ENCODE assay signal across 32 cellular contexts in the genomic region with DNA sequence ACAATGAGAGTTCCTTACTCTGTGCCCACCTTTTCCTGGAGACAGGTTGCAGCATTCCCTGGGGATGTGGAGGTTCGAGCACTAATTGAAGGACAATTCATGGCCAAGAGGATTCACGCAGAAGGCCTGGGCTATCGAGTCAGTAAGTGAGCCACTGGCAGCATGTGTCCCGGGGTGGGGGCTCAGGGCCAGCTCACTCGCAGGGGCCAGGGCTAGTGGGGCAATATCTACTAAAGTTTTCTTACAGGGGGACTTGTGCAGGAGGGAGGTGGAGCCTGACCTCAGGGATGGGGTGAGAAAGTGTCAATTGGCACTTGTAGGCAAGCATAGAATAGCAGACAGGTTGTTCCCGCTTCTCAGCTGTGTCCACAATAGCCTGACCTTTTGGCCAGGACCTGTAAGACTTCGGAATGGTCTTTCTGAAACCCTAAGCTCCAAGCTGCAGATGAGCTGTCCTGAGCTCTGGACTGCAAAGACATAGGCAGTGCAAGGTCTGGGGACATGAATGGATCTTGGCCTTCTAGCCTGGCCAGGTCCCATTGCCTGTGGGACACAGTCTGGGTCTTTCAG.
"Had no signal": no experiment of that assay in that cellular context is flagged by ENCODE, and none has a peak within 500 bp of the region (broad histone marks: within the 10 kb centered on the region; RNA-seq: fewer than 3 reads in every experiment).

No MANE protein-coding gene starts in this region.

- H3K9me3 ChIP-seq: adrenal gland, body of pancreas, breast epithelium had no signal

- H3K36me3 ChIP-seq: breast epithelium had no signal

- H3K4me3 ChIP-seq: adrenal gland, body of pancreas, breast epithelium had no signal

- H3K27ac ChIP-seq: adrenal gland, body of pancreas, brain microvascular endothelial cell, breast epithelium, VCaP had no signal

- H3K4me1 ChIP-seq: adrenal gland, body of pancreas, breast epithelium had no signal

- H3K27me3 ChIP-seq: adrenal gland, body of pancreas, brain microvascular endothelial cell, breast epithelium had no signal

- ATAC-seq: activated CD8-positive, alpha-beta T cell treated with anti-CD3 and anti-CD28 coated beads for 36 hours; activated naive CD4-positive, alpha-beta T cell treated with anti-CD3 and anti-CD28 coated beads, Interleukin-2, amount 50 U/mL, for 72 hours; activated T-cell treated with anti-CD3 and anti-CD28 coated beads, Interleukin-2, amount 50 U/mL, for 4 hours; activated T-cell treated with anti-CD3 and anti-CD28 coated beads, Interleukin-2, amount 50 U/mL, for 72 hours; activated T-helper 17 cell treated with anti-CD3 and anti-CD28 coated beads, Interleukin-2, amount 50 U/mL, for 72 hours; body of pancreas had no signal

- DNase-seq: activated B cell treated with CpG ODN at 0.5 μM for 24 hours; activated CD4-positive, alpha-beta memory T cell treated with anti-CD3 and anti-CD28 coated beads for 36 hours; activated CD4-positive, alpha-beta T cell treated with anti-CD3 and anti-CD28 coated beads for 4 hours; activated CD4-positive, alpha-beta T cell treated with anti-CD3 and anti-CD28 coated beads, Interleukin-2, amount 10 ng/mL, durations not matched to agents 24 days and 14 days; activated CD4-positive, alpha-beta T cell treated with anti-CD3 and anti-CD28 coated beads, Interleukin-2, amount 50 U/mL, for 1 hour; activated CD4-positive, alpha-beta T cell treated with anti-CD3 and anti-CD28 coated beads, Interleukin-2, amount 50 U/mL, for 4 hours; activated CD4-positive, CD25-positive, alpha-beta regulatory T cell treated with anti-CD3 and anti-CD28 coated beads, Interleukin-2, amount 50 U/mL, for 72 hours; activated CD8-positive, alpha-beta memory T cell treated with anti-CD3 and anti-CD28 coated beads, Interleukin-2, amount 50 U/mL, for 4 hours; activated CD8-positive, alpha-beta T cell treated with anti-CD3 and anti-CD28 coated beads for 36 hours; activated effector memory CD4-positive, alpha-beta T cell treated with anti-CD3 and anti-CD28 coated beads, Interleukin-2, amount 50 U/mL, for 16 hours; activated gamma-delta T cell treated with Interleukin-2 at 50 U/mL for 16 hours; activated naive CD4-positive, alpha-beta T cell; activated naive CD4-positive, alpha-beta T cell treated with anti-CD3 and anti-CD28 coated beads for 36 hours; activated naive CD4-positive, alpha-beta T cell treated with anti-CD3 and anti-CD28 coated beads, Interleukin-2, amount 50 U/mL, for 16 hours; activated naive CD8-positive, alpha-beta T cell treated with anti-CD3 and anti-CD28 coated beads for 36 hours; activated T-cell treated with anti-CD3 and anti-CD28 coated beads for 4 hours; activated T-cell treated with anti-CD3 and anti-CD28 coated beads, Interleukin-2, amount 50 U/mL, for 1 hour; activated T-cell treated with anti-CD3 and anti-CD28 coated beads, Interleukin-2, amount 50 U/mL, for 4 hours; activated T-cell treated with anti-CD3 and anti-CD28 coated beads, Interleukin-2, amount 50 U/mL, for 72 hours; adrenal gland; amniotic stem cell; aorta; body of pancreas; brain microvascular endothelial cell; central memory CD4-positive, alpha-beta T cell; T-helper 1 cell; T-helper 2 cell; T-helper 9 cell had no signal
